In the genomic region with DNA sequence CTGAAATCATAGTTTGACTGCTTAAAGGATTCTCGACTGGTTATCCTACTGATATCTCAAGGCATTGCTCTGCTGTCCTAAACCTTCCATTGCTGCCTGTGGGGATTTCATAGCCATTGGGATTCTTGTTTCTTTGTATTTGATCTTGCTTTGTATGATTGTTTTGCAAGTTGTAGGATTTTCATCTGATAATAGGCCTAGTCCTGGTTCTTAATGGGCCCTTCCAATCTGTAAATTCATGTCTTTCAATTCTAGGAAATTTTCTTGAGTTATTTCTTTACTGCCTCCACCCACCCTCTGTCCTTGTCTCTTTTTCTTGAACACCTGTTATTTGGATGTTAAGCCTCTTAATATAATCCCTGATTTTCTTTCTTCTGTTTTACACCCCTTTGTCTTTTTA, we compare ENCODE assay signal across 17 cellular contexts.
DNase-seq lines count a peak whose midpoint lies in the region; ATAC-seq, FAIRE-seq and TF ChIP-seq lines count a peak whose summit lies in the region.
"Had no signal": no experiment of that assay in that cellular context is flagged by ENCODE, and none has a peak within 500 bp of the region (broad histone marks: within the 10 kb centered on the region; RNA-seq: fewer than 3 reads in every experiment).

No MANE protein-coding gene starts in this region.

- no peak for TF ChIP-seq POLR2A in GM12891 (IDR thresholded peaks at IDR 0.05; ENCODE audit: low read depth, low read length)

- peaks cover 58% of the 10 kb centered on the region for H3K4me1 Mint-ChIP-seq in activated naive CD4-positive, alpha-beta T cell treated with anti-CD3 and anti-CD28 coated beads, Interleukin-2, amount 50 U/mL, for 24 hours
- H3K4me1 Mint-ChIP-seq in memory B cell, result peaks cover 4% of the 10 kb centered on the region

- ATAC-seq in memory B cell (ENCODE audit: low read depth) (no peak), left cardiac atrium (no peak)
- ATAC-seq: CD8-positive, alpha-beta T cell; HCT116 had no signal

- H3K27ac Mint-ChIP-seq in activated naive CD4-positive, alpha-beta T cell treated with anti-CD3 and anti-CD28 coated beads, Interleukin-2, amount 50 U/mL, for 24 hours, result peak overlapping the region; percentile 2
- peak overlapping the region; percentile 58 for H3K27ac Mint-ChIP-seq in memory B cell
- H3K27ac Mint-ChIP-seq: CD8-positive, alpha-beta T cell had no signal

- no peaks in the 10 kb centered on the region for H3K36me3 Mint-ChIP-seq in activated naive CD4-positive, alpha-beta T cell treated with anti-CD3 and anti-CD28 coated beads, Interleukin-2, amount 50 U/mL, for 24 hours
- no peaks in the 10 kb centered on the region for H3K36me3 Mint-ChIP-seq in memory B cell
- H3K36me3 Mint-ChIP-seq: CD8-positive, alpha-beta T cell had no signal

- H3K4me3 Mint-ChIP-seq in activated naive CD4-positive, alpha-beta T cell treated with anti-CD3 and anti-CD28 coated beads, Interleukin-2, amount 50 U/mL, for 24 hours, result no peak overlapping the region
- no peak overlapping the region for H3K4me3 Mint-ChIP-seq in memory B cell
- H3K4me3 Mint-ChIP-seq: CD8-positive, alpha-beta T cell had no signal

- intact Hi-C loops in left cardiac atrium (cut with DNase I), result loop anchor here in 1 of 2 donors (10.0 kb wide), 1 partner anchor 157 kb away; no protein-coding TSS in a partner anchor

- H3K27me3 Mint-ChIP-seq in activated naive CD4-positive, alpha-beta T cell treated with anti-CD3 and anti-CD28 coated beads, Interleukin-2, amount 50 U/mL, for 24 hours, result no peaks in the 10 kb centered on the region
- H3K27me3 Mint-ChIP-seq in memory B cell, result no peaks in the 10 kb centered on the region

- FAIRE-seq in GM12891 (lab: Jason Lieb, UNC), result no peak
- FAIRE-seq: D721Med, H54 had no signal

- no peaks in the 10 kb centered on the region for H3K9me3 Mint-ChIP-seq in activated naive CD4-positive, alpha-beta T cell treated with anti-CD3 and anti-CD28 coated beads, Interleukin-2, amount 50 U/mL, for 24 hours
- H3K9me3 Mint-ChIP-seq in memory B cell, result no peaks in the 10 kb centered on the region
- H3K9me3 Mint-ChIP-seq: CD8-positive, alpha-beta T cell had no signal

- DNase-seq in activated naive CD4-positive, alpha-beta T cell (lab: John Stamatoyannopoulos, UW), result no peak
- DNase-seq in NCI-H82 treated with DMSO at 0.1 percent for 48 hours (lab: John Stamatoyannopoulos, UW; ENCODE audit: unreplicated experiment) (peak; percentile 22), memory B cell (ENCODE audit: low spot score in 2 of 2) (no peak), left cardiac atrium (no peak), GM12891 (ENCODE audit: insufficient read length, low spot score) (no peak)
- DNase-seq in NK-92 treated with Interleukin-12 subunit alpha and Interleukin-12 subunit beta, amount 100 ng/mL, for 24 hours (lab: John Stamatoyannopoulos, UW), result no peak
- DNase-seq: ACHN; CD8-positive, alpha-beta T cell; COR-L47; DMS153; GM23248; IMR-90; KBM-7 had no signal

TF ChIP-seq in GM12891, 5 proteins besides CTCF, POLR2A, EP300 and RAD21:
- TF ChIP-seq TAF1 (IDR thresholded peaks at IDR 0.05; ENCODE audit: low read depth, low read length) (no peak), SPI1 (IDR thresholded peaks at IDR 0.05; ENCODE audit: low read depth, low read length) (no peak), POU2F2 (IDR thresholded peaks at IDR 0.05; ENCODE audit: low read depth, low read length) (no peak), PAX5 (IDR thresholded peaks at IDR 0.05; ENCODE audit: insufficient read depth, low read length, severe bottlenecking) (no peak), POLR2AphosphoS5 (IDR thresholded peaks at IDR 0.05; ENCODE audit: low read depth, low read length) (no peak)
